In the genomic region with DNA sequence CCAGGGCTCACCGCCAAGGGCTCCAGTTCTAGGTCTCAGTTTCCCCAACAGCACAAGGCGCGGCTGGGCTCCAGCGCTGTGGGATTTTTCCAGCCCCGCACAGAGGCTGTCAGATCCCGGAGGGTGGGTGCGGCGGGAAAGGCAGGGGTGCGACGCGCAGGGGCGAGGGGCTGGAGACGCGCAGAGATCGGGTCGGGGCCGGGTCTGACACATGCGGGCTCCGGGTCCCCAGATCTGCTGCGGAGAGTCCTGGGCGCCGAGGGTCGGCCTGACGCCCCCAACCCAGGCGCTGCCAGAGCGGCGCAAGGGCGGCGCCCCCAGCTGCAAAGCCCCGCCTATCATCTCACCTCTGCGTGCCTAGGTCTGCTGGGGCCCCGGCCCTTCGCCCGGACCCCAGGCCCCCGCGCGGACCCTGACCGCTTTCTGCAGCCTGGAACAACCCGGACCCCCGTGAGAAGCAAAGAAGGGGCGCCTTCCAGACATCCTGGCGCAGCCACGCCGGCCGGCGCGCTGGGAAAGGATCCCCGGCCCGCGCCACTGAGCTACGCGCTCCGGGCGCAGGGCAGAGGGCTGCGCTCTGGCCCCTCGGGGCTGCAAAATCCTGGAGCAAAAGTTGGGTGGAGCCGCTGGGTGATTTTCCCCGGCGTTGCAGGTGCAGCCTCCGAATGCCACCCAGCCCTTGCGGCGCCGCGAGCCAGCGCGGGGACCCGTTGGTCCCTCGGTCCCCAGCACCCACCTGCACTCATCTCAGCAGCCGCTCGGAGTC, we compare ENCODE assay signal across 8 cellular contexts. TPM values are rescaled to one million over a fixed set of nuclear protein-coding genes. Genes with fewer than 3 reads are reported as not detected.
A peak's percentile ranks its signal among the peaks of the same experiment; 100 is the strongest.
DNase-seq lines count a peak whose midpoint lies in the region; ATAC-seq, FAIRE-seq and TF ChIP-seq lines count a peak whose summit lies in the region.

No MANE protein-coding gene starts in this region.

- H3K4me2 ChIP-seq in endothelial cell of umbilical vein (ENCODE audit: insufficient read depth, low read length) (peak overlapping the region; percentile 77), neuronal stem cell (ENCODE audit: insufficient read depth, low read length, poor library complexity, severe bottlenecking) (peak overlapping the region; percentile 100)

- H3K18ac ChIP-seq in neuronal stem cell (ENCODE audit: low read length): peak overlapping the region; percentile 89

- H3K4me1 ChIP-seq in Caco-2 (peaks cover 7% of the 10 kb centered on the region; the same call in 1 of the 2 replicates), endothelial cell of umbilical vein (ENCODE audit: control insufficient read depth, extremely low read depth, insufficient read depth, low read length) (peaks cover 11% of the 10 kb centered on the region), neuronal stem cell (ENCODE audit: control insufficient read depth in 2 of 2, insufficient read depth in 1 of 2, low read depth in 1 of 2, low read length in 2 of 2) (peaks cover 6% of the 10 kb centered on the region in 2 donors)

- no peaks in the 10 kb centered on the region for H3K9me3 Mint-ChIP-seq in Caco-2 (ENCODE audit: unreplicated experiment)

- peak overlapping the region; percentile 44 for H3K4me3 ChIP-seq in Caco-2 (ENCODE audit: low read depth, low read length)
- H3K4me3 ChIP-seq in endothelial cell of umbilical vein (replicated peaks in 1 of 3; ENCODE audit: insufficient read depth in 1 of 3, low read depth in 1 of 3, low read length in 3 of 3): peak overlapping the region; percentile 20 to 36 (median 34)
- peak overlapping the region; percentile 62 to 85 for H3K4me3 ChIP-seq in neuronal stem cell (ENCODE audit: low read length in 2 of 2)

- no peak overlapping the region for H3K27ac Mint-ChIP-seq in Caco-2 (ENCODE audit: unreplicated experiment)

- H3K36me3 ChIP-seq in Caco-2 (ENCODE audit: control insufficient read depth, insufficient read depth, low read length): no peaks in the 10 kb centered on the region
- H3K36me3 ChIP-seq in endothelial cell of umbilical vein (ENCODE audit: control insufficient read depth in 2 of 2, extremely low read depth in 1 of 2, insufficient read depth in 2 of 2, low read length in 2 of 2): no peaks in the 10 kb centered on the region
- no peaks in the 10 kb centered on the region for H3K36me3 ChIP-seq in neuronal stem cell (replicated peaks in 1 of 2; ENCODE audit: control insufficient read depth in 2 of 2, insufficient read depth in 2 of 2, low read length in 2 of 2)

- POLR2A ChIA-PET in Caco-2 (lab: Charles Lee) (no interaction called here), endothelial cell of umbilical vein (lab: Charles Lee) (interaction anchor here (1.0 kb wide), 1 partner anchor 41 kb away, joined by 3 read pairs; a partner anchor contains a TSS)

- dilution Hi-C loops in endothelial cell of umbilical vein (cut with MboI; ENCODE audit: extremely low pct_ligation_motif_present, low sequenced_read_pairs): no loop called here

- H4K20me1 ChIP-seq in endothelial cell of umbilical vein (replicated peaks; ENCODE audit: control insufficient read depth, extremely low read depth, insufficient read depth, low read length): no peaks in the 10 kb centered on the region

- peaks cover 5% of the 10 kb centered on the region for H3K36me3 Mint-ChIP-seq in Caco-2 (ENCODE audit: insufficient read depth, unreplicated experiment)

- H3K27ac ChIP-seq in endothelial cell of umbilical vein (ENCODE audit: insufficient read depth, low read depth, low read length): no peak overlapping the region
- no peak overlapping the region for H3K27ac ChIP-seq in neuronal stem cell (replicated peaks; ENCODE audit: low read length)

- CTCF ChIA-PET in Caco-2 (lab: Charles Lee) (interaction anchor here (0.9 to 1.7 kb wide), 2 partner anchors 18 to 28 kb away, joined by 3 to 17 read pairs; no protein-coding TSS in a partner anchor), endothelial cell of umbilical vein (lab: Charles Lee) (interaction anchor here (0.6 to 1.7 kb wide), 4 partner anchors 15 to 245 kb away, joined by 3 to 12 read pairs (median 3); no protein-coding TSS in a partner anchor)

- no peaks in the 10 kb centered on the region for H3K79me2 ChIP-seq in endothelial cell of umbilical vein (ENCODE audit: control insufficient read depth, insufficient read depth, low read length)

- no peaks in the 10 kb centered on the region for H3K4me1 Mint-ChIP-seq in Caco-2 (ENCODE audit: low read depth, unreplicated experiment)

- H3K9ac ChIP-seq in endothelial cell of umbilical vein (replicated peaks; ENCODE audit: extremely low read depth, insufficient read depth, low read length) (no peak overlapping the region), neuronal stem cell (ENCODE audit: low read depth, low read length, poor library complexity) (peak overlapping the region; percentile 75)

- BruUV-seq in Caco-2 (replicated peaks; lab: Mats Ljungman, UMichigan) (no TSS peak), endothelial cell of umbilical vein (replicated peaks; lab: Mats Ljungman, UMichigan) (no TSS peak)

- H2BK12ac ChIP-seq in neuronal stem cell (ENCODE audit: low read length): peak overlapping the region; percentile 80

- H3K9me3 ChIP-seq in Caco-2 (no peaks in the 10 kb centered on the region), endothelial cell of umbilical vein (replicated peaks; ENCODE audit: control insufficient read depth, insufficient read depth, low read length) (no peaks in the 10 kb centered on the region), neuronal stem cell (replicated peaks in 1 of 2; ENCODE audit: control insufficient read depth in 2 of 2, insufficient read depth in 1 of 2, low read depth in 1 of 2, low read length in 2 of 2) (peaks cover 0 to 2% of the 10 kb centered on the region in 2 donors)

- H2AFZ ChIP-seq in endothelial cell of umbilical vein (ENCODE audit: low read depth, low read length): peak overlapping the region; percentile 85
- H2AFZ ChIP-seq in neuronal stem cell (ENCODE audit: low read length): peak overlapping the region; percentile 89

- DNase-seq in Caco-2 (no peak), NCI-H69 (lab: John Stamatoyannopoulos, UW) (peak; percentile 32), endothelial cell of umbilical vein (ENCODE audit: low read depth, low spot score) (no peak), neuronal stem cell (ENCODE audit: low spot score) (peak; percentile 23), NCI-H446 (lab: John Stamatoyannopoulos, UW) (no peak), NCI-H526 treated with DMSO at 0.1 percent for 48 hours (lab: John Stamatoyannopoulos, UW) (no peak), NOMO-1 treated with DMSO at 0.1 percent for 48 hours (lab: John Stamatoyannopoulos, UW; ENCODE audit: unreplicated experiment) (no peak)

- TF ChIP-seq CTCF in Caco-2 (IDR thresholded peaks at IDR 0.05; ENCODE audit: insufficient read depth in 1 of 2, low read depth in 1 of 2, low read length in 1 of 2, severe bottlenecking in 1 of 2, unreplicated experiment in 1 of 2) (no peak), endothelial cell of umbilical vein (IDR thresholded peaks at IDR 0.05; ENCODE audit: extremely low read depth in 1 of 2, insufficient read depth in 1 of 2, low read depth in 1 of 2, low read length in 2 of 2) (no peak)

- FAIRE-seq in endothelial cell of umbilical vein (lab: Jason Lieb, UNC): no peak

- no peaks in the 10 kb centered on the region for H3K27me3 ChIP-seq in Caco-2 (replicated peaks; ENCODE audit: control insufficient read depth, insufficient read depth, low read length)
- H3K27me3 ChIP-seq in endothelial cell of umbilical vein (ENCODE audit: control insufficient read depth in 2 of 2, insufficient read depth in 2 of 2, low read length in 2 of 2): peaks cover 16 to 17% of the 10 kb centered on the region in 2 experiments
- H3K27me3 ChIP-seq in neuronal stem cell (ENCODE audit: control insufficient read depth in 3 of 3, insufficient read depth in 3 of 3, low read depth in 1 of 3, low read length in 3 of 3): peaks cover 17 to 74% (median 38%) of the 10 kb centered on the region in 3 experiments

- no peaks in the 10 kb centered on the region for H3K79me1 ChIP-seq in neuronal stem cell (ENCODE audit: low read depth, low read length)

- H2BK15ac ChIP-seq in neuronal stem cell (ENCODE audit: low read length): no peak overlapping the region

- no CpG with 5 or more reads among the region's 70 CpGs for WGBS in neuronal stem cell (ENCODE audit: extremely low coverage in 2 of 2, insufficient read length in 2 of 2, insufficient replicate concordance in 1 of 2), 2 donors

- H2BK5ac ChIP-seq in neuronal stem cell (ENCODE audit: low read length): peak overlapping the region; percentile 80

- peak overlapping the region; percentile 50 for H2AK5ac ChIP-seq in neuronal stem cell (ENCODE audit: low read depth, low read length)

- H4K91ac ChIP-seq in neuronal stem cell (ENCODE audit: low read depth, low read length, poor library complexity): no peak overlapping the region

- H3K23ac ChIP-seq in neuronal stem cell (ENCODE audit: low read depth, low read length, poor library complexity): peak overlapping the region; percentile 57

- no peak for ATAC-seq in HG03439 (IDR thresholded peaks at IDR 0.05; ENCODE audit: unreplicated experiment)

- H2BK120ac ChIP-seq in neuronal stem cell (ENCODE audit: low read depth, low read length): no peak overlapping the region

- peak overlapping the region; percentile 98 for H3K4me3 Mint-ChIP-seq in Caco-2 (ENCODE audit: unreplicated experiment)

- H3K27me3 Mint-ChIP-seq in Caco-2 (ENCODE audit: insufficient read depth, unreplicated experiment): peaks cover 7% of the 10 kb centered on the region

- H3K4ac ChIP-seq in neuronal stem cell (ENCODE audit: low read length): no peak overlapping the region

- peak overlapping the region; percentile 60 for H3K14ac ChIP-seq in neuronal stem cell (ENCODE audit: low read length)

- intact Hi-C loops in Caco-2 (cut with micrococcal nuclease; ENCODE audit: unreplicated experiment): no loop called here
- intact Hi-C loops in endothelial cell of umbilical vein (cut with micrococcal nuclease): loop anchor here (2.0 kb wide), 2 partner anchors 33 to 43 kb away; no protein-coding TSS in a partner anchor

- no peaks in the 10 kb centered on the region for H3K9me1 ChIP-seq in endothelial cell of umbilical vein (replicated peaks; ENCODE audit: control insufficient read depth, extremely low read depth, insufficient read depth, low read length)

- TF ChIP-seq POLR2A in endothelial cell of umbilical vein (IDR thresholded peaks at IDR 0.05; ENCODE audit: low read depth, low read length): no peak

- no peak overlapping the region for H4K8ac ChIP-seq in neuronal stem cell (ENCODE audit: low read depth, low read length)

RNA-seq across cellular contexts. Expression of a gene that starts 0.5 kb away (rescaled TPM):
- total RNA-seq in Caco-2 (2022) (0.23 TPM in 1 of 2 replicates, not detected in the other), endothelial cell of umbilical vein (0.30 and 0.66 TPM in 2 replicates)
- 0.18 and 0.28 TPM in 2 replicates for polyA plus RNA-seq in endothelial cell of umbilical vein
- 0.14 and 0.15 TPM in 2 replicates for polyA plus RNA-seq in endothelial cell of umbilical vein (2011; cell fraction: cytosol; rRNA removed)
- polyA plus RNA-seq in endothelial cell of umbilical vein (2011; cell fraction: nucleus; rRNA removed): 0.17 and 0.32 TPM in 2 replicates
- 0.07 and 0.10 TPM in 2 replicates for polyA plus RNA-seq in endothelial cell of umbilical vein (2012)
- 0.53 TPM in 1 of 2 replicates, not detected in the other for polyA minus RNA-seq in endothelial cell of umbilical vein
- polyA minus RNA-seq in endothelial cell of umbilical vein (2011; cell fraction: cytosol; rRNA and poly(A)+ RNA removed): 2.8 TPM
- 0.24 TPM in 1 of 2 replicates, not detected in the other for polyA minus RNA-seq in endothelial cell of umbilical vein (2011; cell fraction: nucleus; rRNA and poly(A)+ RNA removed)
- 0.78 TPM for polyA plus RNA-seq in neuronal stem cell (2013, experiment 1 of 2)
- 0.93 TPM for polyA plus RNA-seq in neuronal stem cell (2013, experiment 2 of 2)

RNA-seq across cellular contexts. Expression of a gene that starts 41.0 kb away (rescaled TPM):
- total RNA-seq in Caco-2 (2022) (17.2 and 18.6 TPM in 2 replicates), endothelial cell of umbilical vein (174 and 192 TPM in 2 replicates)
- polyA plus RNA-seq in endothelial cell of umbilical vein: 96.5 and 115 TPM in 2 replicates
- polyA plus RNA-seq in endothelial cell of umbilical vein (2011; cell fraction: cytosol; rRNA removed): 35.0 and 58.8 TPM in 2 replicates
- 289 and 386 TPM in 2 replicates for polyA plus RNA-seq in endothelial cell of umbilical vein (2011; cell fraction: nucleus; rRNA removed)
- 43.1 and 46.6 TPM in 2 replicates for polyA plus RNA-seq in endothelial cell of umbilical vein (2012)
- polyA minus RNA-seq in endothelial cell of umbilical vein: 115 and 144 TPM in 2 replicates
- polyA minus RNA-seq in endothelial cell of umbilical vein (2011; cell fraction: cytosol; rRNA and poly(A)+ RNA removed): 9.3 TPM
- polyA minus RNA-seq in endothelial cell of umbilical vein (2011; cell fraction: nucleus; rRNA and poly(A)+ RNA removed): 189 and 297 TPM in 2 replicates
- 0.13 TPM for polyA plus RNA-seq in neuronal stem cell (2013, experiment 1 of 2)
- 0.08 TPM for polyA plus RNA-seq in neuronal stem cell (2013, experiment 2 of 2)

Comparison
In these comparisons a context has a peak if more than half of its experiments do, and no peak if none do; other contexts are left out.
1. DNase-seq: peak in NCI-H69 (single experiment) and neuronal stem cell (single experiment); none in Caco-2 (0 of 2), endothelial cell of umbilical vein (single experiment), NCI-H446 (0 of 2), NCI-H526 treated with DMSO at 0.1 percent for 48 hours (single experiment) and NOMO-1 treated with DMSO at 0.1 percent for 48 hours (single experiment).
2. Peak in every context shown above with its lines, with median percentiles within 50 percentile points of each other: H3K4me3 ChIP-seq.